8 cellular contexts compared by ENCODE assay signal in the genomic region with DNA sequence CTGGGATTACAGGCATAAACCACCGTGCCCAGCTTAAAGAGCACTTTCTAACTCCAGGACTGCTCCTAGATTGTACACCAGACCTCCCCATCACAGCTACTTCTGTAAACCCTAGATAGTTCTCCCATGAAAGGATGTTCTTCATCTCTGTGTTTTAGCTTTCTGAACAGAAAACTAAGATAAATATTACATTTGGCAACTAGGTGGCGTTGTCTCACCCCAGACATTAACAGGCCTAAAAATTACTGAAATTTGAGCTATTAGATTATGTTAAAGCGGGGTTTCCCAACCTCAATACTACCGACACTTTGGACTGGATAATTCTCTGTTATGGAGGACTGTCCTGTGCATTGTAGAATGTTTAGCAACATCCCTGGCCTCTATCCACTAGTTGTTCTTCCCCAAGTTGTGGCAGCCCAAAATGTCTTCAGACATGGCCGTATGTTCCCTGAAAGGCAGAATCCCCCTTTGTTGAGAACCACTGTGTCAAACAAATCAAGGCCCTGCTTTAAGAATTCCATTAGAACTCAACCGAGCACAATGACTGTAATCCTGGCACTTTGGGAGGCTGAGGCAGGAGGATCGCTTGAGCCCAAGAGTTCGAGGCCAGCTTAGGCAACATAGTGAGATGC. TPM values are rescaled to one million over a fixed set of nuclear protein-coding genes. Genes with fewer than 3 reads are reported as not detected.
A peak's percentile ranks its signal among the peaks of the same experiment; 100 is the strongest.
DNase-seq lines count a peak whose midpoint lies in the region; ATAC-seq and TF ChIP-seq lines count a peak whose summit lies in the region.

No MANE protein-coding gene starts in this region.

- TF ChIP-seq CTCF in mammary epithelial cell (conservative IDR thresholded peaks at IDR 0.05 in 1 of 2, IDR thresholded peaks at IDR 0.05 in 1 of 2; ENCODE audit: extremely low read depth in 1 of 2, insufficient read depth in 1 of 2, low read depth in 1 of 2, low read length in 2 of 2), result peak; percentile 47 to 55
- TF ChIP-seq CTCF in mucosa of descending colon (IDR thresholded peaks at IDR 0.05), result peak; percentile 15

- WGBS in mammary epithelial cell (ENCODE audit: low coverage, missing lambda C conversion rate), result 62% methylated on average over 7 of the region's 8 CpGs

- H3K4me2 ChIP-seq in mammary epithelial cell (ENCODE audit: insufficient read depth, low read depth, low read length), result no peak overlapping the region

- CTCF ChIA-PET in mammary epithelial cell (lab: Charles Lee; ENCODE audit: low non-redundant PET), result interaction anchor here (0.5 to 1.4 kb wide), 12 partner anchors 23 to 1782 kb away, joined by 3 to 33 read pairs (median 3); no protein-coding TSS in a partner anchor

- dilution Hi-C loops in mammary epithelial cell (cut with HindIII; ENCODE audit: low sequenced_read_pairs), result no loop called here

- no peaks in the 10 kb centered on the region for H3K27me3 ChIP-seq in mammary epithelial cell (ENCODE audit: insufficient read depth, low read length)

- H4K20me1 ChIP-seq in mammary epithelial cell (ENCODE audit: insufficient read depth, low read length), result no peaks in the 10 kb centered on the region

- H2AFZ ChIP-seq in mammary epithelial cell (ENCODE audit: low read depth, low read length), result no peak overlapping the region

- H3K79me2 ChIP-seq in mammary epithelial cell (ENCODE audit: insufficient read depth, low read length), result no peaks in the 10 kb centered on the region

- no TSS peak for BruUV-seq in mammary epithelial cell (replicated peaks; lab: Mats Ljungman, UMichigan)

- no peaks in the 10 kb centered on the region for H3K4me1 ChIP-seq in mammary epithelial cell (ENCODE audit: insufficient read depth, low read length)
- H3K4me1 ChIP-seq in mucosa of descending colon (ENCODE audit: low read depth), result no peaks in the 10 kb centered on the region

- H3K36me3 ChIP-seq in mammary epithelial cell (ENCODE audit: insufficient read depth, low read length) (no peaks in the 10 kb centered on the region), mucosa of descending colon (ENCODE audit: low read depth) (no peaks in the 10 kb centered on the region)

- no peak overlapping the region for H3K4me3 ChIP-seq in mammary epithelial cell (replicated peaks in 1 of 3; ENCODE audit: insufficient read depth in 1 of 3, low read depth in 2 of 3, low read length in 3 of 3)
- H3K4me3 ChIP-seq in mucosa of descending colon, result no peak overlapping the region

- no peak overlapping the region for H3K9ac ChIP-seq in mammary epithelial cell (ENCODE audit: insufficient read depth, low read length)

- no peak overlapping the region for H3K27ac ChIP-seq in mammary epithelial cell (ENCODE audit: insufficient read depth, low read depth, low read length)

- DNase-seq in SKM-1 treated with dmso at 0.1 percent for 144 hours (lab: John Stamatoyannopoulos, UW; ENCODE audit: unreplicated experiment) (peak; percentile 30), SKM-1 (lab: John Stamatoyannopoulos, UW; ENCODE audit: unreplicated experiment) (no peak), NCI-H1105 (lab: John Stamatoyannopoulos, UW) (peak; percentile 7), mammary epithelial cell (peak; percentile 46), mucosa of descending colon (peak in 1 of 3 donors; percentile 10), GM19240 (ENCODE audit: insufficient read length, low spot score) (no peak), GF-D8 (lab: John Stamatoyannopoulos, UW) (no peak)
- DNase-seq in activated naive CD4-positive, alpha-beta T cell (lab: John Stamatoyannopoulos, UW), result no peak

- intact Hi-C loops in mammary epithelial cell (cut with micrococcal nuclease), result loop anchor here (1.0 to 5.0 kb wide), 4 partner anchors 89 to 1199 kb away; no protein-coding TSS in a partner anchor
- intact Hi-C loops in mucosa of descending colon (cut with DNase I, micrococcal nuclease), result loop anchor here in 1 of 2 donors (10.0 kb wide), 1 partner anchor 92 kb away; no protein-coding TSS in a partner anchor

- ATAC-seq in mucosa of descending colon, result peak; percentile 42

- in situ Hi-C loops in mammary epithelial cell (cut with MboI; ENCODE audit: low sequenced_read_pairs in 2 of 2), result loop anchor here (5.0 to 25.0 kb wide), 2 partner anchors 89 to 351 kb away; no protein-coding TSS in a partner anchor

- H3K9me3 ChIP-seq in mammary epithelial cell (replicated peaks; ENCODE audit: insufficient read depth, low read length), result no peaks in the 10 kb centered on the region
- H3K9me3 ChIP-seq in mucosa of descending colon, result no peaks in the 10 kb centered on the region

RNA-seq across cellular contexts. Expression of a gene that starts 19.1 kb away (rescaled TPM):
- total RNA-seq in mammary epithelial cell (not detected), mucosa of descending colon (under 1 TPM in 2 of 3 donors, not detected in 1; 0.19 to 0.53 TPM)
- 0.03 TPM for polyA plus RNA-seq in mammary epithelial cell
- not detected for polyA minus RNA-seq in mammary epithelial cell

Comparison
In these comparisons a context has a peak if more than half of its experiments do, and no peak if none do; other contexts are left out.
1. DNase-seq: peak in SKM-1 treated with dmso at 0.1 percent for 144 hours (single experiment), NCI-H1105 (single experiment) and mammary epithelial cell (single experiment); none in SKM-1 (single experiment), GM19240 (single experiment), GF-D8 (single experiment) and activated naive CD4-positive, alpha-beta T cell (0 of 4).